In genomic region chr3:30263238-30263920, GRCh38 we compare ENCODE assay signal across 20 cellular contexts.
DNase-seq lines count a peak whose midpoint lies in the region; ATAC-seq, FAIRE-seq and TF ChIP-seq lines count a peak whose summit lies in the region.
"Had no signal": no experiment of that assay in that cellular context is flagged by ENCODE, and none has a peak within 500 bp of the region (broad histone marks: within the 10 kb centered on the region; RNA-seq: fewer than 3 reads in every experiment).

No MANE protein-coding gene starts in this region.

- H3K4me1 Mint-ChIP-seq in T-cell = peaks cover 19 to 24% (median 23%) of the 10 kb centered on the region in 3 donors
- H3K4me1 Mint-ChIP-seq in naive thymus-derived CD4-positive, alpha-beta T cell = peaks cover 6 to 36% (median 30%) of the 10 kb centered on the region in 7 donors

- no peaks in the 10 kb centered on the region for H3K36me3 Mint-ChIP-seq in T-cell
- peaks cover 3 to 10% (median 4%) of the 10 kb centered on the region in 5 donors for H3K36me3 Mint-ChIP-seq in naive thymus-derived CD4-positive, alpha-beta T cell

- no peaks in the 10 kb centered on the region for H3K27me3 Mint-ChIP-seq in T-cell
- no peaks in the 10 kb centered on the region for H3K27me3 Mint-ChIP-seq in naive thymus-derived CD4-positive, alpha-beta T cell
- H3K27me3 Mint-ChIP-seq: effector memory CD8-positive, alpha-beta T cell had no signal

- POLR2A ChIA-PET in A549 (lab: Yijun Ruan, JAX) (no interaction called here), T-cell (lab: Charles Lee) (no interaction called here)
- POLR2A ChIA-PET in naive thymus-derived CD4-positive, alpha-beta T cell (lab: Charles Lee) = no interaction called here

- CTCF ChIA-PET in A549 (lab: Yijun Ruan, JAX) = no interaction called here
- CTCF ChIA-PET in T-cell (lab: Charles Lee) = no interaction called here
- CTCF ChIA-PET in naive thymus-derived CD4-positive, alpha-beta T cell (lab: Charles Lee) = no interaction called here

- FAIRE-seq in A549 (lab: Jason Lieb, UNC) = no peak

- TF ChIP-seq CTCF in A549 (IDR thresholded peaks at IDR 0.05) (no peak), ovary (IDR thresholded peaks at IDR 0.05) (no peak)

- H3K9me3 ChIP-seq in A549 = peaks cover 19% of the 10 kb centered on the region; the same call in 2 of the 3 replicates
- no peaks in the 10 kb centered on the region for H3K9me3 ChIP-seq in naive thymus-derived CD4-positive, alpha-beta T cell (ENCODE audit: control insufficient read depth in 2 of 3, low read length in 3 of 3)
- no peaks in the 10 kb centered on the region for H3K9me3 ChIP-seq in ovary
- H3K9me3 ChIP-seq: thyroid gland had no signal

- WGBS in A549 (ENCODE audit: missing lambda C conversion rate) = 89% methylated on average over 5 of the region's 5 CpGs
- WGBS in ovary, 3 donors = 89 to 92% (median 91%) methylated on average over 5 of the region's 5 CpGs

- TF ChIP-seq POLR2A in A549 (IDR thresholded peaks at IDR 0.05; ENCODE audit: low read length) (no peak), ovary (IDR thresholded peaks at IDR 0.05) (no peak)

- H3K4me3 ChIP-seq in A549 (no peak overlapping the region), ovary (no peak overlapping the region)
- no peak overlapping the region for H3K4me3 ChIP-seq in naive thymus-derived CD4-positive, alpha-beta T cell (ENCODE audit: low read length)
- H3K4me3 ChIP-seq: GM23338, neural progenitor cell, thyroid gland had no signal

- ATAC-seq in A549 = no peak
- peak; percentile 36 to 78 (median 54) for ATAC-seq in T-cell (replicated peaks in 1 of 4)
- no peak for ATAC-seq in naive thymus-derived CD4-positive, alpha-beta T cell
- no peak for ATAC-seq in GM19397 (IDR thresholded peaks at IDR 0.05; ENCODE audit: unreplicated experiment)
- ATAC-seq in GM19023 (IDR thresholded peaks at IDR 0.05; ENCODE audit: unreplicated experiment) = no peak
- ATAC-seq: effector memory CD8-positive, alpha-beta T cell; GM23338 had no signal

- H3K36me3 ChIP-seq in naive thymus-derived CD4-positive, alpha-beta T cell (ENCODE audit: control insufficient read depth in 2 of 3, insufficient read depth in 3 of 3, low read length in 3 of 3) = no peaks in the 10 kb centered on the region
- H3K36me3 ChIP-seq in ovary = no peaks in the 10 kb centered on the region
- H3K36me3 ChIP-seq: neural progenitor cell, thyroid gland had no signal

- peaks cover 3 to 18% (median 8%) of the 10 kb centered on the region in 3 donors for H3K9me3 Mint-ChIP-seq in T-cell
- H3K9me3 Mint-ChIP-seq in naive thymus-derived CD4-positive, alpha-beta T cell = peaks cover 2 to 18% (median 10%) of the 10 kb centered on the region in 11 donors

- TF ChIP-seq RAD21 in A549 (conservative IDR thresholded peaks at IDR 0.05 in 1 of 2, IDR thresholded peaks at IDR 0.05 in 1 of 2) = no peak

- no peak for DNase-seq in A549 (ENCODE audit: low read depth in 1 of 2, low spot score in 1 of 2)
- DNase-seq in CD1c-positive myeloid dendritic cell (ENCODE audit: extremely low spot score) = peak; percentile 25
- peak in 2 of 34 experiments; percentile 5 to 6 for DNase-seq in T-cell
- peak in 6 of 9 donors; percentile 1 to 33 (median 20) for DNase-seq in naive thymus-derived CD4-positive, alpha-beta T cell
- DNase-seq in NCI-H748 (lab: John Stamatoyannopoulos, UW; ENCODE audit: unreplicated experiment) = no peak
- DNase-seq in ovary = no peak
- DNase-seq: activated CD4-positive, alpha-beta T cell treated with anti-CD3 and anti-CD28 coated beads for 1 hour; activated effector memory CD4-positive, alpha-beta T cell treated with anti-CD3 and anti-CD28 coated beads, Interleukin-2, amount 50 U/mL, for 16 hours; effector memory CD8-positive, alpha-beta T cell; EL; NCI-H1436; NCI-H2171; NCI-H526 treated with DMSO at 0.1 percent for 48 hours; SHP77 treated with DMSO at 0.1 percent for 48 hours; T1000 had no signal

- peak overlapping the region; percentile 53 to 68 for H3K27ac Mint-ChIP-seq in T-cell
- H3K27ac Mint-ChIP-seq in naive thymus-derived CD4-positive, alpha-beta T cell = peak overlapping the region in 8 of 9 donors; percentile 9 to 88 (median 74)
- H3K27ac Mint-ChIP-seq: effector memory CD8-positive, alpha-beta T cell; GM23338; neural progenitor cell had no signal

- peaks cover 16% of the 10 kb centered on the region for H3K4me1 ChIP-seq in A549
- peaks cover 0 to 11% of the 10 kb centered on the region in 2 donors for H3K4me1 ChIP-seq in naive thymus-derived CD4-positive, alpha-beta T cell (ENCODE audit: control insufficient read depth in 2 of 2, insufficient read depth in 2 of 2, low read length in 2 of 2)
- H3K4me1 ChIP-seq in ovary (ENCODE audit: insufficient read depth) = no peaks in the 10 kb centered on the region
- H3K4me1 ChIP-seq: thyroid gland had no signal

- H3K27me3 ChIP-seq in naive thymus-derived CD4-positive, alpha-beta T cell (ENCODE audit: control insufficient read depth in 2 of 2, insufficient read depth in 2 of 2, low read length in 2 of 2) = no peaks in the 10 kb centered on the region
- H3K27me3 ChIP-seq in ovary = no peaks in the 10 kb centered on the region
- H3K27me3 ChIP-seq: neural progenitor cell, thyroid gland had no signal

- H3K4me3 Mint-ChIP-seq in T-cell = peak overlapping the region in 1 of 3 donors; percentile 11
- H3K4me3 Mint-ChIP-seq in naive thymus-derived CD4-positive, alpha-beta T cell = peak overlapping the region in 8 of 10 donors; percentile 34 to 68 (median 48)
- H3K4me3 Mint-ChIP-seq: effector memory CD8-positive, alpha-beta T cell; GM23338; neural progenitor cell had no signal

- intact Hi-C loops in naive thymus-derived CD4-positive, alpha-beta T cell (cut with micrococcal nuclease) = no loop called here
- intact Hi-C loops in ovary (cut with DNase I) = no loop called here

- H3K27ac ChIP-seq in A549 (peak overlapping the region; percentile 18 to 84; a peak in 5 of 6 replicates), ovary (no peak overlapping the region)
- H3K27ac ChIP-seq in naive thymus-derived CD4-positive, alpha-beta T cell (ENCODE audit: low read depth, low read length) = no peak overlapping the region
- H3K27ac ChIP-seq: neural progenitor cell, thyroid gland had no signal

- TF ChIP-seq EP300 in A549 (IDR thresholded peaks at IDR 0.05) (no peak), ovary (IDR thresholded peaks at IDR 0.05) (no peak)

- H3K4me2 ChIP-seq in A549 = no peak overlapping the region
- H3K4me2 ChIP-seq: GM23338, neural progenitor cell had no signal

TF ChIP-seq in A549, 52 proteins besides CTCF, POLR2A, EP300 and RAD21:
- TF ChIP-seq FOSB (CRISPR knock-in tag; IDR thresholded peaks at IDR 0.05) (no peak), JUN (IDR thresholded peaks at IDR 0.05) (no peak), GATA3 (IDR thresholded peaks at IDR 0.05; ENCODE audit: borderline replicate concordance) (no peak), PBX3 (IDR thresholded peaks at IDR 0.05) (no peak), RFX5 (IDR thresholded peaks at IDR 0.05) (no peak), JUNB (IDR thresholded peaks at IDR 0.05) (no peak), CHD2 (IDR thresholded peaks at IDR 0.05; ENCODE audit: low read length, partially characterized antibody) (no peak), HOXB5 (CRISPR knock-in tag; IDR thresholded peaks at IDR 0.05) (no peak), KDM5A (IDR thresholded peaks at IDR 0.05) (no peak), NR3C1 (IDR thresholded peaks at IDR 0.05) (no peak), TP53 (CRISPR knock-in tag; IDR thresholded peaks at IDR 0.05) (no peak), HDAC2 (IDR thresholded peaks at IDR 0.05) (no peak), BHLHE40 (IDR thresholded peaks at IDR 0.05; ENCODE audit: low read depth, low read length) (no peak), CEBPB (IDR thresholded peaks at IDR 0.05) (no peak), RARB (CRISPR knock-in tag; IDR thresholded peaks at IDR 0.05) (no peak), MYC (IDR thresholded peaks at IDR 0.05; ENCODE audit: borderline replicate concordance, low read length) (no peak)
- TF ChIP-seq, protein P1, sequence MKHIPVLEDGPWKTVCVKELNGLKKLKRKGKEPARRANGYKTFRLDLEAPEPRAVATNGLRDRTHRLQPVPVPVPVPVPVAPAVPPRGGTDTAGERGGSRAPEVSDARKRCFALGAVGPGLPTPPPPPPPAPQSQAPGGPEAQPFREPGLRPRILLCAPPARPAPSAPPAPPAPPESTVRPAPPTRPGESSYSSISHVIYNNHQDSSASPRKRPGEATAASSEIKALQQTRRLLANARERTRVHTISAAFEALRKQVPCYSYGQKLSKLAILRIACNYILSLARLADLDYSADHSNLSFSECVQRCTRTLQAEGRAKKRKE (CRISPR knock-in tag; IDR thresholded peaks at IDR 0.05; ENCODE audit: low read depth) = no peak
- TF ChIP-seq, protein P2, sequence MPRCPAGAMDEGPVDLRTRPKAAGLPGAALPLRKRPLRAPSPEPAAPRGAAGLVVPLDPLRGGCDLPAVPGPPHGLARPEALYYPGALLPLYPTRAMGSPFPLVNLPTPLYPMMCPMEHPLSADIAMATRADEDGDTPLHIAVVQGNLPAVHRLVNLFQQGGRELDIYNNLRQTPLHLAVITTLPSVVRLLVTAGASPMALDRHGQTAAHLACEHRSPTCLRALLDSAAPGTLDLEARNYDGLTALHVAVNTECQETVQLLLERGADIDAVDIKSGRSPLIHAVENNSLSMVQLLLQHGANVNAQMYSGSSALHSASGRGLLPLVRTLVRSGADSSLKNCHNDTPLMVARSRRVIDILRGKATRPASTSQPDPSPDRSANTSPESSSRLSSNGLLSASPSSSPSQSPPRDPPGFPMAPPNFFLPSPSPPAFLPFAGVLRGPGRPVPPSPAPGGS (IDR thresholded peaks at IDR 0.05) = no peak
- TF ChIP-seq, protein P3, sequence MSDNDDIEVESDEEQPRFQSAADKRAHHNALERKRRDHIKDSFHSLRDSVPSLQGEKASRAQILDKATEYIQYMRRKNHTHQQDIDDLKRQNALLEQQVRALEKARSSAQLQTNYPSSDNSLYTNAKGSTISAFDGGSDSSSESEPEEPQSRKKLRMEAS (IDR thresholded peaks at IDR 0.05) = no peak

Comparison
In these comparisons a context has a peak if more than half of its experiments do, and no peak if none do; other contexts are left out.
1. ATAC-seq: peak in T-cell (4 of 4); none in A549 (0 of 2), naive thymus-derived CD4-positive, alpha-beta T cell (single experiment), GM19397 (single experiment) and GM19023 (single experiment).
2. DNase-seq: peak in CD1c-positive myeloid dendritic cell (single experiment) and naive thymus-derived CD4-positive, alpha-beta T cell (6 of 9); none in A549 (0 of 2), NCI-H748 (single experiment) and ovary (0 of 5).
3. H3K27ac ChIP-seq: peak in A549 (2 of 2); none in naive thymus-derived CD4-positive, alpha-beta T cell (single experiment) and ovary (0 of 2).